ENCODE assay signal across 17 cellular contexts in genomic region chr6:2492686-2493523, GRCh38.
DNase-seq lines count a peak whose midpoint lies in the region; ATAC-seq and TF ChIP-seq lines count a peak whose summit lies in the region.
"Had no signal": no experiment of that assay in that cellular context is flagged by ENCODE, and none has a peak within 500 bp of the region (broad histone marks: within the 10 kb centered on the region; RNA-seq: fewer than 3 reads in every experiment).

No MANE protein-coding gene starts in this region.

- DNase-seq in Caco-2: no peak
- DNase-seq in GM23338 (ENCODE audit: low spot score): no peak
- DNase-seq in NOMO-1 treated with dmso at 0.1 percent for 144 hours (lab: John Stamatoyannopoulos, UW; ENCODE audit: unreplicated experiment): peak; percentile 43
- DNase-seq in neural crest cell (ENCODE audit: low read depth, low spot score): no peak
- no peak for DNase-seq in endodermal cell
- DNase-seq in activated CD8-positive, alpha-beta memory T cell treated with anti-CD3 and anti-CD28 coated beads, Interleukin-2, amount 10 ng/mL, durations not matched to agents 7 days and 5 days: no peak
- no peak for DNase-seq in CD4-positive, alpha-beta T cell
- DNase-seq: ACHN, C1 segment of cervical spinal cord, HCEC 1CT, MM.1S, NCI-H1105 treated with DMSO at 0.1 percent for 48 hours, NCI-H1694, NCI-H2081 treated with DMSO at 0.1 percent for 48 hours, NCI-H510A, NCI-H774 had no signal

- ATAC-seq in GM23338: no peak
- ATAC-seq in activated CD8-positive, alpha-beta memory T cell treated with anti-CD3 and anti-CD28 coated beads, Interleukin-2, amount 10 ng/mL, durations not matched to agents 7 days and 5 days: no peak
- ATAC-seq in CD4-positive, alpha-beta T cell (ENCODE audit: poor library complexity): no peak
- ATAC-seq: Panc1 had no signal

- H3K4me1 Mint-ChIP-seq in Caco-2 (ENCODE audit: low read depth, unreplicated experiment) (peaks cover 7% of the 10 kb centered on the region), GM23338 (peaks cover 7% of the 10 kb centered on the region), neural crest cell (no peaks in the 10 kb centered on the region), endodermal cell (no peaks in the 10 kb centered on the region)
- H3K4me1 Mint-ChIP-seq in activated CD8-positive, alpha-beta memory T cell treated with anti-CD3 and anti-CD28 coated beads, Interleukin-2, amount 10 ng/mL, durations not matched to agents 7 days and 5 days: no peaks in the 10 kb centered on the region
- no peaks in the 10 kb centered on the region for H3K4me1 Mint-ChIP-seq in CD4-positive, alpha-beta T cell (ENCODE audit: low read depth)

- H3K27me3 Mint-ChIP-seq in Caco-2 (ENCODE audit: insufficient read depth, unreplicated experiment) (no peaks in the 10 kb centered on the region), GM23338 (ENCODE audit: insufficient read depth, low read depth, poor library complexity) (peaks cover 2% of the 10 kb centered on the region), neural crest cell (ENCODE audit: low read depth) (no peaks in the 10 kb centered on the region), endodermal cell (ENCODE audit: insufficient read depth) (no peaks in the 10 kb centered on the region)
- peaks cover 20% of the 10 kb centered on the region for H3K27me3 Mint-ChIP-seq in activated CD8-positive, alpha-beta memory T cell treated with anti-CD3 and anti-CD28 coated beads, Interleukin-2, amount 10 ng/mL, durations not matched to agents 7 days and 5 days
- peaks cover 5% of the 10 kb centered on the region for H3K27me3 Mint-ChIP-seq in CD4-positive, alpha-beta T cell

- H3K9me2 ChIP-seq in GM23338 (ENCODE audit: insufficient read depth): peaks cover 7% of the 10 kb centered on the region; the same call in 1 of the 2 replicates

- H3K36me3 ChIP-seq in Caco-2 (ENCODE audit: control insufficient read depth, insufficient read depth, low read length) (no peaks in the 10 kb centered on the region), GM23338 (ENCODE audit: insufficient read depth) (no peaks in the 10 kb centered on the region), endodermal cell (ENCODE audit: control insufficient read depth, insufficient read depth, low read length) (no peaks in the 10 kb centered on the region)

- no peak overlapping the region for H3K9ac ChIP-seq in endodermal cell (ENCODE audit: extremely low read depth, low read length, poor library complexity, severe bottlenecking)

- H3K4me3 Mint-ChIP-seq in Caco-2 (ENCODE audit: unreplicated experiment) (no peak overlapping the region), GM23338 (no peak overlapping the region), neural crest cell (no peak overlapping the region), endodermal cell (no peak overlapping the region)
- H3K4me3 Mint-ChIP-seq in activated CD8-positive, alpha-beta memory T cell treated with anti-CD3 and anti-CD28 coated beads, Interleukin-2, amount 10 ng/mL, durations not matched to agents 7 days and 5 days: no peak overlapping the region
- no peak overlapping the region for H3K4me3 Mint-ChIP-seq in CD4-positive, alpha-beta T cell

- H2AFZ ChIP-seq in GM23338: 0 out of 2 replicates have a peak overlapping the region, but pooled peaks have one; percentile 14

- H3K27ac Mint-ChIP-seq in Caco-2 (ENCODE audit: unreplicated experiment): peak overlapping the region; percentile 4
- no peak overlapping the region for H3K27ac Mint-ChIP-seq in GM23338
- H3K27ac Mint-ChIP-seq in neural crest cell (ENCODE audit: unreplicated experiment): peak overlapping the region; percentile 84
- H3K27ac Mint-ChIP-seq in endodermal cell: no peak overlapping the region
- no peak overlapping the region for H3K27ac Mint-ChIP-seq in activated CD8-positive, alpha-beta memory T cell treated with anti-CD3 and anti-CD28 coated beads, Interleukin-2, amount 10 ng/mL, durations not matched to agents 7 days and 5 days
- H3K27ac Mint-ChIP-seq in CD4-positive, alpha-beta T cell: no peak overlapping the region

- no peaks in the 10 kb centered on the region for H3K9me3 ChIP-seq in Caco-2
- H3K9me3 ChIP-seq in endodermal cell (ENCODE audit: control insufficient read depth, low read length): no peaks in the 10 kb centered on the region
- H3K9me3 ChIP-seq in CD4-positive, alpha-beta T cell (ENCODE audit: control insufficient read depth, low read length): no peaks in the 10 kb centered on the region

- no peaks in the 10 kb centered on the region for H4K20me1 ChIP-seq in GM23338 (replicated peaks; ENCODE audit: insufficient read depth)

- TF ChIP-seq CTCF in Caco-2 (IDR thresholded peaks at IDR 0.05; ENCODE audit: insufficient read depth in 1 of 2, low read depth in 1 of 2, low read length in 1 of 2, severe bottlenecking in 1 of 2, unreplicated experiment in 1 of 2) (no peak), GM23338 (conservative IDR thresholded peaks at IDR 0.05; ENCODE audit: low read depth in 2 of 2) (no peak), neural crest cell (conservative IDR thresholded peaks at IDR 0.05) (no peak), endodermal cell (conservative IDR thresholded peaks at IDR 0.05) (no peak)
- no peak for TF ChIP-seq CTCF in CD4-positive, alpha-beta T cell (IDR thresholded peaks at IDR 0.05)

- peaks cover 4% of the 10 kb centered on the region for H3K36me3 Mint-ChIP-seq in Caco-2 (ENCODE audit: insufficient read depth, unreplicated experiment)
- no peaks in the 10 kb centered on the region; the same call in 2 of the 3 replicates for H3K36me3 Mint-ChIP-seq in GM23338 (ENCODE audit: low read depth)
- no peaks in the 10 kb centered on the region for H3K36me3 Mint-ChIP-seq in neural crest cell (ENCODE audit: low read depth)
- H3K36me3 Mint-ChIP-seq in endodermal cell (ENCODE audit: low read depth): no peaks in the 10 kb centered on the region
- no peaks in the 10 kb centered on the region for H3K36me3 Mint-ChIP-seq in activated CD8-positive, alpha-beta memory T cell treated with anti-CD3 and anti-CD28 coated beads, Interleukin-2, amount 10 ng/mL, durations not matched to agents 7 days and 5 days
- no peaks in the 10 kb centered on the region for H3K36me3 Mint-ChIP-seq in CD4-positive, alpha-beta T cell (ENCODE audit: low read depth)

- POLR2A ChIA-PET in Caco-2 (lab: Charles Lee): no interaction called here
- POLR2A ChIA-PET in CD4-positive, alpha-beta T cell (lab: Charles Lee): no interaction called here

- intact Hi-C loops in Caco-2 (cut with micrococcal nuclease; ENCODE audit: unreplicated experiment): no loop called here
- intact Hi-C loops in CD4-positive, alpha-beta T cell (cut with DNase I, micrococcal nuclease): no loop called here

- no TSS peak for BruUV-seq in Caco-2 (replicated peaks; lab: Mats Ljungman, UMichigan)

- H3K4me1 ChIP-seq in Caco-2: peaks cover 7% of the 10 kb centered on the region; the same call in 1 of the 2 replicates
- H3K4me1 ChIP-seq in GM23338 (ENCODE audit: insufficient read depth): peaks cover 7% of the 10 kb centered on the region; the same call in 1 of the 2 replicates
- no peaks in the 10 kb centered on the region for H3K4me1 ChIP-seq in endodermal cell (ENCODE audit: control insufficient read depth, insufficient read depth, low read length)

- CTCF ChIA-PET in Caco-2 (lab: Charles Lee): interaction anchor here (0.5 kb wide), 1 partner anchor 8 kb away, joined by 6 read pairs; no protein-coding TSS in a partner anchor
- CTCF ChIA-PET in activated CD8-positive, alpha-beta memory T cell treated with anti-CD3 and anti-CD28 coated beads, Interleukin-2, amount 10 ng/mL, durations not matched to agents 7 days and 5 days (lab: Charles Lee): interaction anchor here (0.6 kb wide), 1 partner anchor 797 kb away, joined by 6 read pairs; no protein-coding TSS in a partner anchor
- CTCF ChIA-PET in CD4-positive, alpha-beta T cell (lab: Charles Lee): no interaction called here

- H3K9me3 Mint-ChIP-seq in Caco-2 (ENCODE audit: unreplicated experiment) (peaks cover 9% of the 10 kb centered on the region), GM23338 (no peaks in the 10 kb centered on the region), neural crest cell (peaks cover 3% of the 10 kb centered on the region), endodermal cell (no peaks in the 10 kb centered on the region)
- H3K9me3 Mint-ChIP-seq in activated CD8-positive, alpha-beta memory T cell treated with anti-CD3 and anti-CD28 coated beads, Interleukin-2, amount 10 ng/mL, durations not matched to agents 7 days and 5 days (ENCODE audit: low read depth): no peaks in the 10 kb centered on the region
- no peaks in the 10 kb centered on the region for H3K9me3 Mint-ChIP-seq in CD4-positive, alpha-beta T cell

- no peak overlapping the region for H3K4me2 ChIP-seq in GM23338

- H3K27ac ChIP-seq in GM23338 (ENCODE audit: low read depth) (no peak overlapping the region), endodermal cell (ENCODE audit: low read depth, low read length) (no peak overlapping the region)
- no peak overlapping the region for H3K27ac ChIP-seq in CD4-positive, alpha-beta T cell (ENCODE audit: low read depth, low read length)

- H3K4me3 ChIP-seq in Caco-2 (ENCODE audit: low read depth, low read length) (no peak overlapping the region), GM23338 (no peak overlapping the region), endodermal cell (ENCODE audit: low read length) (no peak overlapping the region)

- no peaks in the 10 kb centered on the region for H3K79me2 ChIP-seq in GM23338 (replicated peaks; ENCODE audit: insufficient read depth)

- H3K27me3 ChIP-seq in Caco-2 (replicated peaks; ENCODE audit: control insufficient read depth, insufficient read depth, low read length) (no peaks in the 10 kb centered on the region), GM23338 (ENCODE audit: insufficient read depth) (no peaks in the 10 kb centered on the region), endodermal cell (ENCODE audit: control insufficient read depth, insufficient read depth, low read length, poor library complexity, severe bottlenecking) (no peaks in the 10 kb centered on the region)
- H3K27me3 ChIP-seq in CD4-positive, alpha-beta T cell (ENCODE audit: control insufficient read depth, insufficient read depth, low read length): no peaks in the 10 kb centered on the region

- WGBS in endodermal cell (ENCODE audit: insufficient coverage in 1 of 2, insufficient read length in 1 of 2), 2 experiments: 90 to 92% methylated on average over 6 to 12 of the region's 12 CpGs

- no peaks in the 10 kb centered on the region for H3F3A ChIP-seq in GM23338 (replicated peaks; ENCODE audit: low read depth)

TF ChIP-seq in GM23338, 12 proteins besides CTCF, POLR2A, EP300 and RAD21:
- TF ChIP-seq POLR2AphosphoS5 (IDR thresholded peaks at IDR 0.05; ENCODE audit: low read depth) (no peak), ZNF114 (CRISPR knock-in tag; IDR thresholded peaks at IDR 0.05) (no peak)
TF ChIP-seq in GM23338: peak in this region for 0.

Comparison
In these comparisons a context has a peak if more than half of its experiments do, and no peak if none do; other contexts are left out.
1. H3K27ac Mint-ChIP-seq: peak in Caco-2 (single experiment) and neural crest cell (single experiment); none in GM23338 (single experiment), endodermal cell (single experiment), activated CD8-positive, alpha-beta memory T cell treated with anti-CD3 and anti-CD28 coated beads, Interleukin-2, amount 10 ng/mL, durations not matched to agents 7 days and 5 days (single experiment) and CD4-positive, alpha-beta T cell (single experiment).